Comparison of ENCODE assay signal across 1 cellular context in genomic region chr17:28854457-28855382, GRCh38.
TF ChIP-seq lines count a peak whose summit lies in the region.

ERAL1 (plus strand) TSS chr17:28855016; CDS start chr17:28855035, 19 bp downstream.

TF ChIP-seq in H1, 55 proteins besides CTCF, POLR2A, EP300 and RAD21:
- no peak for TF ChIP-seq CHD7 (IDR thresholded peaks at IDR 0.05; ENCODE audit: insufficient replicate concordance, low read length)
- no peak for TF ChIP-seq RXRA (IDR thresholded peaks at IDR 0.05; ENCODE audit: insufficient read depth, low read depth, low read length)
- TF ChIP-seq TAF1 (IDR thresholded peaks at IDR 0.05; ENCODE audit: low read depth, low read length): peak; percentile 93
- no peak for TF ChIP-seq TEAD4 (IDR thresholded peaks at IDR 0.05; ENCODE audit: low read depth, low read length)
- TF ChIP-seq MAFK (IDR thresholded peaks at IDR 0.05; ENCODE audit: low read depth, low read length): no peak
- TF ChIP-seq YY1 (IDR thresholded peaks at IDR 0.05; ENCODE audit: low read depth, low read length): peak; percentile 99
- no peak for TF ChIP-seq CBX5 (IDR thresholded peaks at IDR 0.05; ENCODE audit: low read depth, low read length)
- peak; percentile 66 for TF ChIP-seq SIX5 (IDR thresholded peaks at IDR 0.05; ENCODE audit: low read depth, low read length)
- TF ChIP-seq CHD1 (IDR thresholded peaks at IDR 0.05; ENCODE audit: low read depth, low read length): no peak
- TF ChIP-seq, protein P1, sequence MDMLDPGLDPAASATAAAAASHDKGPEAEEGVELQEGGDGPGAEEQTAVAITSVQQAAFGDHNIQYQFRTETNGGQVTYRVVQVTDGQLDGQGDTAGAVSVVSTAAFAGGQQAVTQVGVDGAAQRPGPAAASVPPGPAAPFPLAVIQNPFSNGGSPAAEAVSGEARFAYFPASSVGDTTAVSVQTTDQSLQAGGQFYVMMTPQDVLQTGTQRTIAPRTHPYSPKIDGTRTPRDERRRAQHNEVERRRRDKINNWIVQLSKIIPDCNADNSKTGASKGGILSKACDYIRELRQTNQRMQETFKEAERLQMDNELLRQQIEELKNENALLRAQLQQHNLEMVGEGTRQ (IDR thresholded peaks at IDR 0.05; ENCODE audit: low read length): no peak
- peak; percentile 87 for TF ChIP-seq PHF8 (conservative IDR thresholded peaks at IDR 0.05; ENCODE audit: low read depth, low read length)
- no peak for TF ChIP-seq RFX5 (IDR thresholded peaks at IDR 0.05; ENCODE audit: borderline replicate concordance, low read depth, low read length)
- TF ChIP-seq FOSL1 (IDR thresholded peaks at IDR 0.05; ENCODE audit: insufficient read depth, low read depth, low read length): no peak
- TF ChIP-seq BACH1 (IDR thresholded peaks at IDR 0.05; ENCODE audit: low read length): no peak
- TF ChIP-seq ASH2L (IDR thresholded peaks at IDR 0.05; ENCODE audit: low read length): peak; percentile 83
- peak; percentile 99 for TF ChIP-seq KDM5A (IDR thresholded peaks at IDR 0.05; ENCODE audit: low read length)
- no peak for TF ChIP-seq CREB1 (IDR thresholded peaks at IDR 0.05)
- peak; percentile 94 for TF ChIP-seq SAP30 (IDR thresholded peaks at IDR 0.05; ENCODE audit: insufficient read depth, insufficient replicate concordance, low read length)
- TF ChIP-seq POLR2AphosphoS5 (IDR thresholded peaks at IDR 0.05; ENCODE audit: low read depth, low read length): peak; percentile 72
- TF ChIP-seq TBP (IDR thresholded peaks at IDR 0.05; ENCODE audit: low read depth, low read length): peak; percentile 88
- no peak for TF ChIP-seq SUZ12 (IDR thresholded peaks at IDR 0.05; ENCODE audit: low read length)
- no peak for TF ChIP-seq RBBP5 (IDR thresholded peaks at IDR 0.05; ENCODE audit: borderline replicate concordance, low read depth, low read length)
- peak; percentile 22 to 92; a peak in 1 of 4 replicates for TF ChIP-seq SIN3A (conservative IDR thresholded peaks at IDR 0.05 in 1 of 2, IDR thresholded peaks at IDR 0.05 in 1 of 2; ENCODE audit: low read depth in 1 of 2, low read length in 2 of 2)
- TF ChIP-seq MAX (IDR thresholded peaks at IDR 0.05): peak; percentile 71; the same call in 1 of the 2 replicates
- TF ChIP-seq GABPA (IDR thresholded peaks at IDR 0.05; ENCODE audit: borderline replicate concordance, insufficient read depth, low read length): no peak
- no peak for TF ChIP-seq SP1 (IDR thresholded peaks at IDR 0.05; ENCODE audit: low read depth, low read length)
- no peak for TF ChIP-seq NANOG (IDR thresholded peaks at IDR 0.05; ENCODE audit: insufficient read depth, low read depth, low read length, poor library complexity, severe bottlenecking)
- TF ChIP-seq, protein P2, sequence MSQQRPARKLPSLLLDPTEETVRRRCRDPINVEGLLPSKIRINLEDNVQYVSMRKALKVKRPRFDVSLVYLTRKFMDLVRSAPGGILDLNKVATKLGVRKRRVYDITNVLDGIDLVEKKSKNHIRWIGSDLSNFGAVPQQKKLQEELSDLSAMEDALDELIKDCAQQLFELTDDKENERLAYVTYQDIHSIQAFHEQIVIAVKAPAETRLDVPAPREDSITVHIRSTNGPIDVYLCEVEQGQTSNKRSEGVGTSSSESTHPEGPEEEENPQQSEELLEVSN (IDR thresholded peaks at IDR 0.05): 0 out of 2 replicates have a peak, but pooled peaks have one; percentile 38
- no peak for TF ChIP-seq ATF2 (IDR thresholded peaks at IDR 0.05; ENCODE audit: low read length)
- TF ChIP-seq KDM4A (IDR thresholded peaks at IDR 0.05; ENCODE audit: low read depth, low read length, severe bottlenecking): peak; percentile 82
- TF ChIP-seq TAF7 (optimal IDR thresholded peaks at IDR 0.05; ENCODE audit: borderline replicate concordance, low read depth, low read length): peak; percentile 68
- TF ChIP-seq JUN (IDR thresholded peaks at IDR 0.05; ENCODE audit: low read depth, low read length): no peak
- peak in 1 of 2 experiments; percentile 95; a peak in 2 of 4 replicates for TF ChIP-seq HDAC2 (IDR thresholded peaks at IDR 0.05; ENCODE audit: borderline replicate concordance in 1 of 2, low read depth in 2 of 2, low read length in 2 of 2)
TF ChIP-seq in H1: peak in this region for 15.
